In the genomic region with DNA sequence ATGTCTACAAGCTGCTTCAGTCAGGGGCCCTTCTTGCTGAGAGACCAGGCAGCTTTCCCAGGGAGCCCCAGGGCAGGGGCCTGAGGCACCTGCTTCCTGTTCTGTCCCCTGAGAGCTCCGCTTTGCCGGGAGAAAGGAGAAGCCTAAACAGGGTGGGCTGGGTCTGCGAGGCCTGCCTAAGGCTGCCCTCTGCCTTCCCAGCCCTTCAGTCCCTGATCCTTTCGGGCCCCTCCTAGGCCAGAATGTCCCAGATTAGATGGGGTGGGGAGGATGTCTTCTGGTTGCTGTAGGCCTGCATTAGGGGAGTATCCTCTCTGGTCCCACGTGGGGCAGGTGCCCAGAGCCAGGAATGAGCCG, we compare ENCODE assay signal across 11 cellular contexts.
A peak's percentile ranks its signal among the peaks of the same experiment; 100 is the strongest.
DNase-seq lines count a peak whose midpoint lies in the region; ATAC-seq, FAIRE-seq and TF ChIP-seq lines count a peak whose summit lies in the region.
"Had no signal": no experiment of that assay in that cellular context is flagged by ENCODE, and none has a peak within 500 bp of the region (broad histone marks: within the 10 kb centered on the region; RNA-seq: fewer than 3 reads in every experiment).

No MANE protein-coding gene starts in this region.

- H3K4me1 ChIP-seq in BE2C (peaks cover 4% of the 10 kb centered on the region), astrocyte (ENCODE audit: insufficient read depth, low read length) (peaks cover 47% of the 10 kb centered on the region), muscle layer of duodenum (ENCODE audit: control insufficient read depth in 1 of 2, insufficient read depth in 2 of 2, low read length in 2 of 2) (peaks cover 14 to 66% of the 10 kb centered on the region in 2 donors)

- H2AFZ ChIP-seq in astrocyte (ENCODE audit: low read depth, low read length), result no peak overlapping the region

- no peak overlapping the region for H3K27ac Mint-ChIP-seq in HFFc6
- peak overlapping the region; percentile 98 for H3K27ac Mint-ChIP-seq in astrocyte (ENCODE audit: unreplicated experiment)
- H3K27ac Mint-ChIP-seq: activated T-cell treated with anti-CD3 and anti-CD28 coated beads, Interleukin-2, amount 50 U/mL, for 24 hours had no signal

- H3K4me3 Mint-ChIP-seq in HFFc6 (peak overlapping the region; percentile 87), astrocyte (ENCODE audit: unreplicated experiment) (peak overlapping the region; percentile 85)
- H3K4me3 Mint-ChIP-seq: activated T-cell treated with anti-CD3 and anti-CD28 coated beads, Interleukin-2, amount 50 U/mL, for 24 hours had no signal

- H4K20me1 ChIP-seq in astrocyte (ENCODE audit: insufficient read depth, low read length), result peaks cover 4% of the 10 kb centered on the region

- H3K27me3 ChIP-seq in BE2C, result no peaks in the 10 kb centered on the region
- H3K27me3 ChIP-seq in astrocyte (ENCODE audit: insufficient read depth, low read length), result no peaks in the 10 kb centered on the region
- H3K27me3 ChIP-seq in muscle layer of duodenum (ENCODE audit: low read depth, low read length), result no peaks in the 10 kb centered on the region
- no peaks in the 10 kb centered on the region for H3K27me3 ChIP-seq in MG63

- ATAC-seq in GM19467 (IDR thresholded peaks at IDR 0.05; ENCODE audit: unreplicated experiment), result no peak

- H3K4me2 ChIP-seq in astrocyte (ENCODE audit: low read length), result peak overlapping the region; percentile 79

- TF ChIP-seq CTCF in BE2C (IDR thresholded peaks at IDR 0.05; ENCODE audit: low read depth, low read length), result no peak
- no peak for TF ChIP-seq CTCF in HFFc6 (IDR thresholded peaks at IDR 0.05)
- no peak for TF ChIP-seq CTCF in astrocyte (IDR thresholded peaks at IDR 0.05; ENCODE audit: insufficient read depth, low read depth, low read length)

- H3K79me2 ChIP-seq in astrocyte (ENCODE audit: insufficient read depth, low read length), result no peaks in the 10 kb centered on the region

- H3K36me3 ChIP-seq in BE2C, result no peaks in the 10 kb centered on the region
- H3K36me3 ChIP-seq in astrocyte (ENCODE audit: insufficient read depth, low read length), result no peaks in the 10 kb centered on the region
- no peaks in the 10 kb centered on the region for H3K36me3 ChIP-seq in muscle layer of duodenum (ENCODE audit: control insufficient read depth in 1 of 2, insufficient read depth in 2 of 2, low read length in 2 of 2)
- no peaks in the 10 kb centered on the region for H3K36me3 ChIP-seq in MG63
- H3K36me3 ChIP-seq: lower lobe of right lung had no signal

- H3K9me3 Mint-ChIP-seq in HFFc6 (no peaks in the 10 kb centered on the region), astrocyte (ENCODE audit: unreplicated experiment) (no peaks in the 10 kb centered on the region)
- H3K9me3 Mint-ChIP-seq: activated T-cell treated with anti-CD3 and anti-CD28 coated beads, Interleukin-2, amount 50 U/mL, for 24 hours had no signal

- DNase-seq in BE2C (peak; percentile 57), HFFc6 (no peak), astrocyte (ENCODE audit: low read depth) (no peak), Ammon's horn (ENCODE audit: low spot score) (no peak), MG63 (no peak)
- no peak for DNase-seq in activated effector memory CD4-positive, alpha-beta T cell treated with anti-CD3 and anti-CD28 coated beads, Interleukin-2, amount 50 U/mL, for 16 hours
- DNase-seq: activated T-cell treated with anti-CD3 and anti-CD28 coated beads, Interleukin-2, amount 50 U/mL, for 24 hours; lower lobe of right lung; NCI-H187 had no signal

- H3K4me3 ChIP-seq in BE2C (ENCODE audit: low read depth, low read length) (no peak overlapping the region), astrocyte (ENCODE audit: insufficient read depth, low read depth, low read length) (no peak overlapping the region), muscle layer of duodenum (ENCODE audit: low read depth in 1 of 2, low read length in 2 of 2) (peak overlapping the region; percentile 33 to 54), MG63 (no peak overlapping the region)

- no peaks in the 10 kb centered on the region for H3K9me3 ChIP-seq in BE2C
- no peaks in the 10 kb centered on the region for H3K9me3 ChIP-seq in astrocyte (ENCODE audit: insufficient read depth, low read depth, low read length)
- no peaks in the 10 kb centered on the region for H3K9me3 ChIP-seq in muscle layer of duodenum (ENCODE audit: control insufficient read depth in 1 of 2, low read length in 2 of 2)
- H3K9me3 ChIP-seq in MG63, result no peaks in the 10 kb centered on the region
- H3K9me3 ChIP-seq: lower lobe of right lung had no signal

- H3K4me1 Mint-ChIP-seq in HFFc6 (ENCODE audit: low read depth), result peaks cover 58% of the 10 kb centered on the region
- H3K4me1 Mint-ChIP-seq in astrocyte (ENCODE audit: low read depth, unreplicated experiment), result peaks cover 76% of the 10 kb centered on the region

- H3K27me3 Mint-ChIP-seq in HFFc6 (ENCODE audit: insufficient read depth) (peaks cover 10% of the 10 kb centered on the region), astrocyte (ENCODE audit: low read depth, unreplicated experiment) (no peaks in the 10 kb centered on the region)
- H3K27me3 Mint-ChIP-seq: activated T-cell treated with anti-CD3 and anti-CD28 coated beads, Interleukin-2, amount 50 U/mL, for 24 hours had no signal

- no peak for FAIRE-seq in astrocyte (lab: Jason Lieb, UNC)

- peak overlapping the region; percentile 61 for H3K9ac ChIP-seq in astrocyte (ENCODE audit: low read length)

- H3K36me3 Mint-ChIP-seq in HFFc6 (ENCODE audit: low read depth), result no peaks in the 10 kb centered on the region
- no peaks in the 10 kb centered on the region for H3K36me3 Mint-ChIP-seq in astrocyte (ENCODE audit: low read depth, unreplicated experiment)

- H3K27ac ChIP-seq in astrocyte (ENCODE audit: low read depth, low read length), result no peak overlapping the region
- H3K27ac ChIP-seq in muscle layer of duodenum (ENCODE audit: low read length), result no peak overlapping the region
- H3K27ac ChIP-seq: lower lobe of right lung had no signal

Comparison
In these comparisons a context has a peak if more than half of its experiments do, and no peak if none do; other contexts are left out.
1. H3K4me3 ChIP-seq: peak in muscle layer of duodenum (2 of 2); none in BE2C (single experiment), astrocyte (single experiment) and MG63 (single experiment).